10 cellular contexts compared by ENCODE assay signal in the genomic region with DNA sequence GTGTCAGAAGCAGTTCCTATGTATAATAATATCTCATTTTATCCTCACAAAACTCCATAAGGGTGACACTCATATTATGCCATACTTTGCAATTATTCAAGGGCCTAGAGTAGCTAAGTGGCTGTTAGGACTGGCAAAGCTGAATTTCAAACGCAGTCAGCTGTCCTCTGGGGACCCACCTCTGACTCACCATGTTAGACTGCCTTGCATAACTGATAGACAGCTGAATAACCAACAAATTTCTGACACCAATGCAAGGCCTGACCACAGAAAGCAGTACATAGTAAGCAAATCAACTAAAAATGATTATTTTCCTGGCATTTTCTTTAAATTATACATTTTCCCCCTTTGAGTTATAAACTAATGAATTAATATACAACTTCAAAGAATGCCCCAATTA.
A peak's percentile ranks its signal among the peaks of the same experiment; 100 is the strongest.
DNase-seq lines count a peak whose midpoint lies in the region; ATAC-seq and TF ChIP-seq lines count a peak whose summit lies in the region.
"Had no signal": no experiment of that assay in that cellular context is flagged by ENCODE, and none has a peak within 500 bp of the region (broad histone marks: within the 10 kb centered on the region; RNA-seq: fewer than 3 reads in every experiment).

No MANE protein-coding gene starts in this region.

- H3K36me3 ChIP-seq in OCI-LY3 (replicated peaks; ENCODE audit: low read depth, low read length) (no peaks in the 10 kb centered on the region), suprapubic skin (no peaks in the 10 kb centered on the region), mucosa of descending colon (ENCODE audit: low read depth) (no peaks in the 10 kb centered on the region)
- H3K36me3 ChIP-seq: pancreas had no signal

- no peak overlapping the region for H3K4me3 Mint-ChIP-seq in activated T-cell treated with anti-CD3 and anti-CD28 coated beads, Interleukin-2, amount 50 U/mL, for 24 hours
- no peak overlapping the region for H3K4me3 Mint-ChIP-seq in stimulated activated naive CD8-positive, alpha-beta T cell treated with anti-CD3 and anti-CD28 coated beads, Interleukin-15, Interleukin-2, amounts not matched to agents 100 ng/mL and 50 ng/mL, for 24 hours

- no peaks in the 10 kb centered on the region for H3K27me3 ChIP-seq in OCI-LY3 (ENCODE audit: low read depth, low read length)
- no peaks in the 10 kb centered on the region for H3K27me3 ChIP-seq in suprapubic skin
- H3K27me3 ChIP-seq: pancreas had no signal

- H3K9me3 Mint-ChIP-seq in activated T-cell treated with anti-CD3 and anti-CD28 coated beads, Interleukin-2, amount 50 U/mL, for 24 hours, result peaks cover 5% of the 10 kb centered on the region
- peaks cover 6% of the 10 kb centered on the region for H3K9me3 Mint-ChIP-seq in stimulated activated naive CD8-positive, alpha-beta T cell treated with anti-CD3 and anti-CD28 coated beads, Interleukin-15, Interleukin-2, amounts not matched to agents 100 ng/mL and 50 ng/mL, for 24 hours

- no peaks in the 10 kb centered on the region for H3K79me2 ChIP-seq in OCI-LY3 (ENCODE audit: low read length)

- no peak for TF ChIP-seq EP300 in suprapubic skin (IDR thresholded peaks at IDR 0.05)

- H3K27ac Mint-ChIP-seq in activated T-cell treated with anti-CD3 and anti-CD28 coated beads, Interleukin-2, amount 50 U/mL, for 24 hours, result peak overlapping the region; percentile 41
- H3K27ac Mint-ChIP-seq in stimulated activated naive CD8-positive, alpha-beta T cell treated with anti-CD3 and anti-CD28 coated beads, Interleukin-15, Interleukin-2, amounts not matched to agents 100 ng/mL and 50 ng/mL, for 24 hours, result peak overlapping the region; percentile 37

- no peak overlapping the region for H3K9ac ChIP-seq in OCI-LY3 (ENCODE audit: low read length)

- no peak overlapping the region for H2AFZ ChIP-seq in OCI-LY3 (ENCODE audit: low read depth, low read length)

- no peak for TF ChIP-seq POLR2A in suprapubic skin (IDR thresholded peaks at IDR 0.05)

- ATAC-seq in mucosa of descending colon, result no peak

- H3K4me1 ChIP-seq in OCI-LY3 (ENCODE audit: low read length) (peaks cover 47% of the 10 kb centered on the region), suprapubic skin (peaks cover 24% of the 10 kb centered on the region), mucosa of descending colon (ENCODE audit: low read depth) (peaks cover 20% of the 10 kb centered on the region)
- H3K4me1 ChIP-seq: pancreas had no signal

- no peak for DNase-seq in activated T-cell treated with anti-CD3 and anti-CD28 coated beads, Interleukin-2, amount 50 U/mL, for 24 hours
- DNase-seq in activated T-cell treated with anti-CD3 and anti-CD28 coated beads for 4 hours, result no peak
- peak; percentile 77 for DNase-seq in fibroblast of pulmonary artery (ENCODE audit: low read depth)
- DNase-seq in foreskin melanocyte, result no peak
- no peak for DNase-seq in suprapubic skin (ENCODE audit: low spot score in 2 of 2)
- no peak for DNase-seq in mucosa of descending colon
- DNase-seq: OCI-M1, pancreas had no signal

- no peaks in the 10 kb centered on the region for H3K36me3 Mint-ChIP-seq in activated T-cell treated with anti-CD3 and anti-CD28 coated beads, Interleukin-2, amount 50 U/mL, for 24 hours (ENCODE audit: low read depth)
- peaks cover 4% of the 10 kb centered on the region for H3K36me3 Mint-ChIP-seq in stimulated activated naive CD8-positive, alpha-beta T cell treated with anti-CD3 and anti-CD28 coated beads, Interleukin-15, Interleukin-2, amounts not matched to agents 100 ng/mL and 50 ng/mL, for 24 hours (ENCODE audit: low read depth)

- H3K4me1 Mint-ChIP-seq in activated T-cell treated with anti-CD3 and anti-CD28 coated beads, Interleukin-2, amount 50 U/mL, for 24 hours (ENCODE audit: low read depth), result peaks cover 40% of the 10 kb centered on the region
- peaks cover 41% of the 10 kb centered on the region for H3K4me1 Mint-ChIP-seq in stimulated activated naive CD8-positive, alpha-beta T cell treated with anti-CD3 and anti-CD28 coated beads, Interleukin-15, Interleukin-2, amounts not matched to agents 100 ng/mL and 50 ng/mL, for 24 hours (ENCODE audit: low read depth)

- no peaks in the 10 kb centered on the region for H3K27me3 Mint-ChIP-seq in activated T-cell treated with anti-CD3 and anti-CD28 coated beads, Interleukin-2, amount 50 U/mL, for 24 hours
- H3K27me3 Mint-ChIP-seq in stimulated activated naive CD8-positive, alpha-beta T cell treated with anti-CD3 and anti-CD28 coated beads, Interleukin-15, Interleukin-2, amounts not matched to agents 100 ng/mL and 50 ng/mL, for 24 hours, result no peaks in the 10 kb centered on the region

- H3K27ac ChIP-seq in OCI-LY3 (ENCODE audit: low read length) (peak overlapping the region; percentile 38), suprapubic skin (no peak overlapping the region)
- H3K27ac ChIP-seq: pancreas had no signal

- H3K4me3 ChIP-seq in OCI-LY3 (ENCODE audit: low read length) (no peak overlapping the region), fibroblast of pulmonary artery (replicated peaks; ENCODE audit: low read depth, low read length) (no peak overlapping the region), suprapubic skin (no peak overlapping the region), mucosa of descending colon (no peak overlapping the region)
- H3K4me3 ChIP-seq: pancreas had no signal

- WGBS in suprapubic skin, result 42% methylated on average over 1 of the region's 1 CpG

- peak overlapping the region; percentile 30 for H3K4me2 ChIP-seq in OCI-LY3 (ENCODE audit: low read length)

- intact Hi-C loops in mucosa of descending colon (cut with DNase I, micrococcal nuclease), result no loop called here

- H3K9me3 ChIP-seq in OCI-LY3 (ENCODE audit: insufficient read depth, low read length) (no peaks in the 10 kb centered on the region), suprapubic skin (no peaks in the 10 kb centered on the region), mucosa of descending colon (no peaks in the 10 kb centered on the region)
- H3K9me3 ChIP-seq: pancreas had no signal

- no peak for TF ChIP-seq CTCF in OCI-LY3 (IDR thresholded peaks at IDR 0.05; ENCODE audit: low read depth, low read length)
- TF ChIP-seq CTCF in fibroblast of pulmonary artery (IDR thresholded peaks at IDR 0.05; ENCODE audit: low read length, missing control alignments), result no peak
- no peak for TF ChIP-seq CTCF in suprapubic skin (IDR thresholded peaks at IDR 0.05)
- TF ChIP-seq CTCF in mucosa of descending colon (IDR thresholded peaks at IDR 0.05), result no peak

- no peaks in the 10 kb centered on the region for H4K20me1 ChIP-seq in OCI-LY3 (ENCODE audit: insufficient read depth, low read length)
